8 cellular contexts compared by ENCODE assay signal in the genomic region with DNA sequence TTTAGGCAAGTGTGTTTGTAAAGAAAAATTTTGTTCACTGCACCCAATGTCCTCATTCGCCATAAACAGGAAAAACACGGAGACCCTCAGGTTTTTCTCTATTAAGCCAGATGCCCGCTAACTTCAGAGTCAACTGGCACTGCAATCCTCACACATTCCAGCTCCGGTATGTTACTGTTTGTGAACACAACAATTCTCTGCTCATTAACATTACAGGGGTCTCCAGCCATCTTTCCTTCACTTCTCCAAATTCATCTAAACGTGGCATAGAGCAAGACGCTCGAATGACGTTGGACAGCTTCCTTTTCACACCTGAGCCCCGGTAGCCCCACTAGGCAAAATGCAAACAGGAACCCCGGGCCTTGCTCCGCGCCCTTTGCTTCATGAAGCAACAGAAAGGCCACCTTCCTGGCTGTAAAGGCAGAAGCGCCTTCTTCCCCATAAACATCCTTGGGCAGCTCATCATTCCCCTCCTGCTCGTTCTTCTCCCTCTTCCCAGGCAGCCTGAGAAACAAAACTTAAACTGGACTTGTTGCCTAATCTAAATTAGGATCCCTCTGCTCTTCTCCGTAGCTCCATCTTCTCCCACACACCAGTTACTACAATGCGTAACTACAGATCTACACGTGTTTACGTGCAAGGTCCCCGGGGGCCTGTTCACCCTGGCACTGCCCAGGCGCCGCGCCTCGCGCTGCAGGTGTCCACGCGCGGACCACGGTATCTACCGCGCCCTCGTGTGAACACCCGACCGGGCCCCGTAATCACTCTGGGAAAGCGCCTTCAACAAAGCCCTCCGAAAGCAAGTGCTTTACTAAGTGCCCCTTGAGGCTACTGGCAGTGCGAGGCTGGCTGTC. TPM values are rescaled to one million over a fixed set of nuclear protein-coding genes. Genes with fewer than 3 reads are reported as not detected.
DNase-seq lines count a peak whose midpoint lies in the region; ATAC-seq, FAIRE-seq and TF ChIP-seq lines count a peak whose summit lies in the region.

No MANE protein-coding gene starts in this region.

- 4 to 5% methylated on average over 35 to 37 of the region's 37 CpGs for whole genome bisulfite sequencing in body of pancreas, 2 donors
- 3% methylated on average over 33 of the region's 37 CpGs for WGBS in smooth muscle cell (ENCODE audit: low lambda C conversion rate)

- H3K9ac ChIP-seq in iPS-20b (ENCODE audit: low read depth, low read length) (peak overlapping the region; percentile 26), smooth muscle cell (ENCODE audit: low read depth) (peak overlapping the region; percentile 80)

- H3K36me3 Mint-ChIP-seq in CD8-positive, alpha-beta memory T cell = peaks cover 0 to 32% (median 2%) of the 10 kb centered on the region in 3 donors

- H2AFZ ChIP-seq in smooth muscle cell (ENCODE audit: low read depth) = peak overlapping the region; percentile 98

- DNase-seq in CD8-positive, alpha-beta memory T cell = peak in 3 of 5 donors; percentile 18 to 44 (median 28)
- peak; percentile 26 for DNase-seq in HCEC 1CT
- peak; percentile 56 for DNase-seq in RWPE1 (ENCODE audit: low spot score)
- DNase-seq in body of pancreas = peak in 3 of 4 donors; percentile 39 to 54 (median 41)
- DNase-seq in smooth muscle cell (lab: John Stamatoyannopoulos, UW; ENCODE audit: unreplicated experiment) = no peak
- DNase-seq in GM12892 (ENCODE audit: insufficient read length) = no peak
- no peak for DNase-seq in mesenteric fat pad (ENCODE audit: low spot score)

- POLR2A ChIA-PET in CD8-positive, alpha-beta memory T cell (lab: Charles Lee) = interaction anchor here (0.6 to 4.9 kb wide), 9 partner anchors 18 to 638 kb away, joined by 3 to 98 read pairs (median 6); a partner anchor contains a TSS
- POLR2A ChIA-PET in RWPE1 (lab: Yijun Ruan, JAX; ENCODE audit: low non-redundant PET) = interaction anchor here (0.6 kb wide), 3 partner anchors 17 to 48 kb away, joined by 3 to 4 read pairs (median 3); no protein-coding TSS in a partner anchor

- H3K27me3 Mint-ChIP-seq in CD8-positive, alpha-beta memory T cell = no peaks in the 10 kb centered on the region

- H3K4me2 ChIP-seq in smooth muscle cell = peak overlapping the region; percentile 99

- H3K9me3 Mint-ChIP-seq in CD8-positive, alpha-beta memory T cell = no peaks in the 10 kb centered on the region

- no peaks in the 10 kb centered on the region for H3K36me3 ChIP-seq in CD8-positive, alpha-beta memory T cell (ENCODE audit: insufficient read depth, low read length)
- H3K36me3 ChIP-seq in body of pancreas (replicated peaks in 1 of 2; ENCODE audit: insufficient read depth in 1 of 2, low read depth in 2 of 2) = no peaks in the 10 kb centered on the region
- H3K36me3 ChIP-seq in iPS-20b (ENCODE audit: insufficient read depth, low read depth, low read length) = peaks cover 12% of the 10 kb centered on the region
- no peaks in the 10 kb centered on the region for H3K36me3 ChIP-seq in smooth muscle cell (ENCODE audit: low read depth)

- H3K9me3 ChIP-seq in CD8-positive, alpha-beta memory T cell (ENCODE audit: low read length) = no peaks in the 10 kb centered on the region
- H3K9me3 ChIP-seq in body of pancreas (no peaks in the 10 kb centered on the region), iPS-20b (ENCODE audit: insufficient read depth, low read depth, low read length) (peaks cover 3% of the 10 kb centered on the region; the same call in 1 of the 2 replicates), smooth muscle cell (replicated peaks; ENCODE audit: low read depth) (no peaks in the 10 kb centered on the region)

- TF ChIP-seq POLR2A in body of pancreas (IDR thresholded peaks at IDR 0.05) = peak in 1 of 3 donors; percentile 23
- no peak for TF ChIP-seq POLR2A in GM12892 (IDR thresholded peaks at IDR 0.05; ENCODE audit: low read depth, low read length)

- peaks cover 57% of the 10 kb centered on the region for H4K20me1 ChIP-seq in smooth muscle cell (ENCODE audit: low read depth)

- H3K4me3 Mint-ChIP-seq in CD8-positive, alpha-beta memory T cell = peak overlapping the region; percentile 86 to 98 (median 90)

- intact Hi-C loops in body of pancreas (cut with DNase I) = no loop called here

- peaks cover 57% of the 10 kb centered on the region for H3K79me2 ChIP-seq in smooth muscle cell (ENCODE audit: low read depth)

- no peaks in the 10 kb centered on the region for H3K27me3 ChIP-seq in CD8-positive, alpha-beta memory T cell (ENCODE audit: insufficient read depth, low read length, poor library complexity, severe bottlenecking)
- H3K27me3 ChIP-seq in body of pancreas (no peaks in the 10 kb centered on the region), iPS-20b (ENCODE audit: insufficient read depth, low read length) (peaks cover 26% of the 10 kb centered on the region), smooth muscle cell (ENCODE audit: low read depth) (no peaks in the 10 kb centered on the region)

- CTCF ChIA-PET in CD8-positive, alpha-beta memory T cell (lab: Charles Lee) = interaction anchor here (1.6 to 3.4 kb wide), 6 partner anchors 12 to 47 kb away, joined by 4 to 35 read pairs (median 6); no protein-coding TSS in a partner anchor
- CTCF ChIA-PET in RWPE1 (lab: Yijun Ruan, JAX) = interaction anchor here (1.4 to 2.4 kb wide), 2 partner anchors 48 to 107 kb away, joined by 10 to 14 read pairs; no protein-coding TSS in a partner anchor

- H3K4me1 ChIP-seq in CD8-positive, alpha-beta memory T cell (ENCODE audit: insufficient read depth, low read length) = peaks cover 47% of the 10 kb centered on the region
- H3K4me1 ChIP-seq in body of pancreas (peaks cover 47% of the 10 kb centered on the region), iPS-20b (ENCODE audit: insufficient read depth, low read length) (peaks cover 24% of the 10 kb centered on the region), smooth muscle cell (ENCODE audit: low read depth) (peaks cover 32% of the 10 kb centered on the region)

- H3F3A ChIP-seq in smooth muscle cell (ENCODE audit: low read depth) = peaks cover 5% of the 10 kb centered on the region

- TF ChIP-seq CTCF in RWPE1 (conservative IDR thresholded peaks at IDR 0.05; ENCODE audit: low read depth) (no peak), body of pancreas (IDR thresholded peaks at IDR 0.05) (no peak), smooth muscle cell (IDR thresholded peaks at IDR 0.05; ENCODE audit: borderline replicate concordance, insufficient read depth, poor library complexity, severe bottlenecking) (no peak)

- peak overlapping the region; percentile 61 to 98 (median 86) for H3K27ac Mint-ChIP-seq in CD8-positive, alpha-beta memory T cell

- peak overlapping the region; percentile 88 for H3K4me3 ChIP-seq in CD8-positive, alpha-beta memory T cell (ENCODE audit: low read length)
- peak overlapping the region; percentile 64 to 78 for H3K4me3 ChIP-seq in body of pancreas
- peak overlapping the region; percentile 86 for H3K4me3 ChIP-seq in iPS-20b (ENCODE audit: low read length)
- H3K4me3 ChIP-seq in smooth muscle cell = peak overlapping the region; percentile 96

- ATAC-seq in body of pancreas = peak; percentile 8

- peaks cover 58 to 63% (median 62%) of the 10 kb centered on the region in 3 donors for H3K4me1 Mint-ChIP-seq in CD8-positive, alpha-beta memory T cell

- peak overlapping the region; percentile 86 for H3K27ac ChIP-seq in CD8-positive, alpha-beta memory T cell (ENCODE audit: low read depth, low read length)
- peak overlapping the region; percentile 94 for H3K27ac ChIP-seq in RWPE1
- peak overlapping the region; percentile 92 to 97 (median 94) for H3K27ac ChIP-seq in body of pancreas
- H3K27ac ChIP-seq in iPS-20b (ENCODE audit: low read length) = no peak overlapping the region
- peak overlapping the region; percentile 71 for H3K27ac ChIP-seq in smooth muscle cell (ENCODE audit: low read depth)

- FAIRE-seq in GM12892 (lab: Jason Lieb, UNC) = no peak

RNA-seq across cellular contexts. Expression of a gene that starts 1.2 kb away (rescaled TPM):
- total RNA-seq in CD8-positive, alpha-beta memory T cell = 100 to 1,000 TPM; 125 to 132 TPM
- 110 TPM for polyA plus RNA-seq in CD8-positive, alpha-beta memory T cell
- total RNA-seq in body of pancreas (10 to 100 TPM; 15.2 to 26.5 TPM), smooth muscle cell (33.4 and 43.6 TPM in 2 replicates), mesenteric fat pad (55.3 TPM)
- polyA plus RNA-seq in smooth muscle cell = 16.6 and 24.8 TPM in 2 replicates
- 45.5 TPM for polyA plus RNA-seq in GM12892 (2012; ENCODE audit: missing spikeins)

Comparison
In these comparisons a context has a peak if more than half of its experiments do, and no peak if none do; other contexts are left out.
1. DNase-seq: peak in CD8-positive, alpha-beta memory T cell (3 of 5), HCEC 1CT (single experiment), RWPE1 (single experiment) and body of pancreas (3 of 4); none in smooth muscle cell (single experiment), GM12892 (single experiment) and mesenteric fat pad (single experiment).
2. Peak in every context shown above with its lines, with median percentiles within 50 percentile points of each other: H3K4me3 ChIP-seq.